Comparison of ENCODE assay signal across 9 cellular contexts in the genomic region with DNA sequence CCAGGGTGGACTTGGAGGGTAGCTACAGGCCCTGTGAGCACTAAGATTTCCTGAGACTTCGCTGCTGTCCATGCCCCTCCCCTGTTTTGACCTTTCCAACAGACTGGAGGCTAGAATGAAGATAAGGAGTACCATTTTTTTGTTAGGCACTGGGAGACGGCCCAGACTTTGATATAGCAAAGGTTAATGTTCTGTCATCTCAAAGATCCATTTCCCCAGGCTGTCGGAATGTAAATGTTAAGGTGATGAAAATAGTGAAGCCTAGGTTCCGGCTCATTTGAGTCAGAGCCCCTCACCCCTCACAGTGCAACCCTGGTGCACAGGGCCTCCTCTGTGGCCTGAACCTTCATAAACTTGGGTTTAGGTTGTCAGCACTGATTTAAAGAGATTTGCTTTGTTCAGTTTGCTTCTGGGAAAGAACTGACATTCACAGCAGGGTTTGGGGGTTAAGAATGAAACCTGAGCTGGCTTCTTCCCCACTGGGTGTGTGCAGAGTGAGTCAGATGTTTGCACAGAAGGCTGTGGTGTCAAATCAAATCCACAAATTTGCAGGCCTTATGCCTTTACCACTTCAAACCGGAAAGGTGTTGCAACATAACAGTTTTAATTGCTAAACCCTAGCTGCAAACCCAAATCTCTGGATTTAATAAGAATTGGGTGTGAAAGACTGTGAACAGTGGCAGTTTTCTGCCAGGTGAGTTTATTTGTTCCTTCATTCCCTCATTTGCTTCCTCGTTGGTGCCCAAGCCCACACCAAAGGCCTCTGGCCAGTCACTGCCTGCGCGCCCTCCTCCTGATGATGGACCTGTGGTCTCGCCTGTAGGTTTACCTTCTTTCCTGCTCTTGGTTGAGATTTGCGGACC. TPM values are rescaled to one million over a fixed set of nuclear protein-coding genes. Genes with fewer than 3 reads are reported as not detected.
DNase-seq lines count a peak whose midpoint lies in the region; ATAC-seq and TF ChIP-seq lines count a peak whose summit lies in the region.
"Had no signal": no experiment of that assay in that cellular context is flagged by ENCODE, and none has a peak within 500 bp of the region (broad histone marks: within the 10 kb centered on the region; RNA-seq: fewer than 3 reads in every experiment).

No MANE protein-coding gene starts in this region.

- H3K4me3 Mint-ChIP-seq in H9 = no peak overlapping the region

- no peak for ATAC-seq in HG03571 (IDR thresholded peaks at IDR 0.05; ENCODE audit: unreplicated experiment)

- POLR2A ChIA-PET in RWPE1 (lab: Yijun Ruan, JAX; ENCODE audit: low non-redundant PET) = interaction anchor here (1.0 kb wide), 1 partner anchor 20 kb away, joined by 3 read pairs; no protein-coding TSS in a partner anchor

- DNase-seq in DMS153 (lab: John Stamatoyannopoulos, UW) (peak; percentile 89), RWPE1 (ENCODE audit: low spot score) (peak; percentile 93), astrocyte of the spinal cord (ENCODE audit: low read depth, low spot score) (peak; percentile 96), left kidney (ENCODE audit: low read depth, low spot score) (peak; percentile 89), H9 (no peak)
- peak; percentile 68 for DNase-seq in Jurkat, Clone E6-1 (ENCODE audit: low read depth, low spot score)
- peak; percentile 23 to 72 for DNase-seq in stimulated activated CD8-positive, alpha-beta memory T cell treated with anti-CD3 and anti-CD28 coated beads, Interleukin-7, amount 100 ng/mL, for 48 hours (ENCODE audit: extremely low read depth in 1 of 2, low read depth in 1 of 2)

- no peaks in the 10 kb centered on the region for H3K36me3 Mint-ChIP-seq in H9 (ENCODE audit: insufficient read depth in 1 of 3, low read depth in 3 of 3)

- no peak overlapping the region for H3K9ac ChIP-seq in H9 (ENCODE audit: extremely low read depth, insufficient read length, low read length)

- H3K4ac ChIP-seq in H9 (ENCODE audit: low read depth, low read length) = no peak overlapping the region

- H4K8ac ChIP-seq in H9 (replicated peaks; ENCODE audit: insufficient read length, low read depth, low read length) = no peak overlapping the region

- H3K4me1 ChIP-seq in H9 (ENCODE audit: insufficient read depth, low read length) = peaks cover 6% of the 10 kb centered on the region

- no peak overlapping the region for H3K56ac ChIP-seq in H9 (ENCODE audit: insufficient read length, low read depth, low read length)

- no peak overlapping the region for H3K23ac ChIP-seq in H9 (ENCODE audit: insufficient read length, low read depth, low read length)

- H3K9me3 ChIP-seq in H9 (ENCODE audit: control insufficient read depth, low read depth, low read length) = no peaks in the 10 kb centered on the region
- H3K9me3 ChIP-seq: Peyer's patch had no signal

- no peaks in the 10 kb centered on the region for H4K20me1 ChIP-seq in H9 (ENCODE audit: control insufficient read depth, insufficient read depth, insufficient read length)

- no peaks in the 10 kb centered on the region for H3K23me2 ChIP-seq in H9 (ENCODE audit: insufficient read length, low read depth, low read length, poor library complexity, severe bottlenecking)

- H3K9me3 Mint-ChIP-seq in H9 = no peaks in the 10 kb centered on the region

- no peak overlapping the region for H2BK5ac ChIP-seq in H9 (ENCODE audit: insufficient read length, low read length)

- no peaks in the 10 kb centered on the region for H3K79me2 ChIP-seq in H9 (ENCODE audit: insufficient read depth, low read length)

- no peak overlapping the region for H2BK12ac ChIP-seq in H9 (ENCODE audit: insufficient read length, low read depth, low read length)

- H3K14ac ChIP-seq in H9 (ENCODE audit: insufficient read depth, low read length) = no peak overlapping the region

- TF ChIP-seq CTCF in RWPE1 (conservative IDR thresholded peaks at IDR 0.05; ENCODE audit: low read depth) (no peak), astrocyte of the spinal cord (IDR thresholded peaks at IDR 0.05; ENCODE audit: low read depth, low read length) (no peak), H9 (conservative IDR thresholded peaks at IDR 0.05) (no peak)

- no peak overlapping the region for H2AK5ac ChIP-seq in H9 (ENCODE audit: insufficient read length, low read length)

- no peaks in the 10 kb centered on the region for H3K79me1 ChIP-seq in H9 (ENCODE audit: insufficient read depth, low read depth, low read length, poor library complexity, severe bottlenecking)

- no peak overlapping the region for H4K5ac ChIP-seq in H9 (ENCODE audit: insufficient read length, low read depth, low read length)

- H2AFZ ChIP-seq in H9 (ENCODE audit: low read length) = no peak overlapping the region

- H3K27me3 ChIP-seq in H9 (ENCODE audit: insufficient read depth, low read length) = no peaks in the 10 kb centered on the region
- H3K27me3 ChIP-seq: Peyer's patch had no signal

- H2BK120ac ChIP-seq in H9 (ENCODE audit: low read depth, low read length, poor library complexity, severe bottlenecking) = no peak overlapping the region

- H3K27ac ChIP-seq in RWPE1 (peak overlapping the region; percentile 93), H9 (ENCODE audit: insufficient read length, low read depth, low read length) (no peak overlapping the region)

- H3K18ac ChIP-seq in H9 (ENCODE audit: insufficient read length, low read depth, low read length) = no peak overlapping the region

- H3T11ph ChIP-seq in H9 (ENCODE audit: low read length) = no peak overlapping the region

- CTCF ChIA-PET in RWPE1 (lab: Yijun Ruan, JAX) = interaction anchor here (1.0 kb wide), 1 partner anchor 20 kb away, joined by 5 read pairs; no protein-coding TSS in a partner anchor

- no peak overlapping the region for H2BK15ac ChIP-seq in H9 (ENCODE audit: low read depth, low read length)

- H3K4me2 ChIP-seq in H9 (ENCODE audit: insufficient read depth, insufficient read length, low read length) = no peak overlapping the region

- H3K27ac Mint-ChIP-seq in H9 = peak overlapping the region in 1 of 3 experiments; percentile 88; a peak in 2 of 7 replicates

- H3K27me3 Mint-ChIP-seq in H9 (ENCODE audit: low read depth) = peaks cover 2% of the 10 kb centered on the region; the same call in 1 of the 2 replicates

- in situ Hi-C loops in astrocyte of the spinal cord (cut with HindIII; ENCODE audit: low sequenced_read_pairs) = no loop called here

- WGBS in H9 (ENCODE audit: extremely low coverage, insufficient read length, low lambda C conversion rate) = no CpG with 5 or more reads among the region's 10 CpGs

- H2BK20ac ChIP-seq in H9 (ENCODE audit: low read depth, low read length, poor library complexity, severe bottlenecking) = no peak overlapping the region

- H3K4me3 ChIP-seq in Jurkat, Clone E6-1 (ENCODE audit: low read length) = no peak overlapping the region
- no peak overlapping the region for H3K4me3 ChIP-seq in astrocyte of the spinal cord (ENCODE audit: low read depth, low read length)
- H3K4me3 ChIP-seq: Peyer's patch had no signal

- H3K4me1 Mint-ChIP-seq in H9 = peaks cover 19 to 23% of the 10 kb centered on the region in 2 experiments

- H4K91ac ChIP-seq in H9 (ENCODE audit: insufficient read length, low read depth, low read length) = no peak overlapping the region

RNA-seq across cellular contexts. Expression of a gene that starts 20.6 kb away (rescaled TPM):
- polyA plus RNA-seq in Jurkat, Clone E6-1 (2012; ENCODE audit: insufficient read depth, insufficient read length) = 5.9 TPM
- 14.2 and 15.7 TPM in 2 replicates for total RNA-seq in H9 (2021)

RNA-seq across cellular contexts. Expression of a gene that starts 37.6 kb away (rescaled TPM):
- 115 TPM for polyA plus RNA-seq in Jurkat, Clone E6-1 (2012; ENCODE audit: insufficient read depth, insufficient read length)
- total RNA-seq in H9 (2021) = 131 and 132 TPM in 2 replicates
